Comparison of ENCODE assay signal across 8 cellular contexts in genomic region chr11:45233121-45233803, GRCh38. TPM values are rescaled to one million over a fixed set of nuclear protein-coding genes. Genes with fewer than 3 reads are reported as not detected.
DNase-seq lines count a peak whose midpoint lies in the region; ATAC-seq and TF ChIP-seq lines count a peak whose summit lies in the region.

No MANE protein-coding gene starts in this region.

- H3K4me1 Mint-ChIP-seq in endothelial cell (ENCODE audit: unreplicated experiment) (peaks cover 16% of the 10 kb centered on the region), naive B cell (peaks cover 0 to 5% (median 3%) of the 10 kb centered on the region in 3 donors)
- no peaks in the 10 kb centered on the region for H3K4me1 Mint-ChIP-seq in stimulated activated effector memory CD8-positive, alpha-beta T cell treated with anti-CD3 and anti-CD28 coated beads, Interleukin-12 subunit alpha, Interleukin-12 subunit beta, amount 100 ng/mL, for 72 hours

- H3K36me3 Mint-ChIP-seq in endothelial cell (ENCODE audit: low read depth, unreplicated experiment) (no peaks in the 10 kb centered on the region), naive B cell (peaks cover 0 to 4% of the 10 kb centered on the region in 2 donors)
- H3K36me3 Mint-ChIP-seq in stimulated activated effector memory CD8-positive, alpha-beta T cell treated with anti-CD3 and anti-CD28 coated beads, Interleukin-12 subunit alpha, Interleukin-12 subunit beta, amount 100 ng/mL, for 72 hours = no peaks in the 10 kb centered on the region

- POLR2A ChIA-PET in GM10248 (lab: Yijun Ruan, JAX) = interaction anchor here (0.6 kb wide), 1 partner anchor 15 kb away, joined by 3 read pairs; no protein-coding TSS in a partner anchor

- peak; percentile 40 to 47 for ATAC-seq in naive B cell (ENCODE audit: low read depth in 2 of 2)
- ATAC-seq in stimulated activated effector memory CD8-positive, alpha-beta T cell treated with anti-CD3 and anti-CD28 coated beads, Interleukin-12 subunit alpha, Interleukin-12 subunit beta, amount 100 ng/mL, for 72 hours = peak; percentile 75
- no peak for ATAC-seq in HG03469 (IDR thresholded peaks at IDR 0.05; ENCODE audit: unreplicated experiment)

- CTCF ChIA-PET in GM10248 (lab: Yijun Ruan, JAX) = interaction anchor here (1.1 to 5.0 kb wide), 12 partner anchors 9 to 162 kb away, joined by 3 to 39 read pairs (median 5); no protein-coding TSS in a partner anchor

- DNase-seq in GM10248 (ENCODE audit: extremely low spot score) (peak; percentile 86), HFF-Myc (ENCODE audit: extremely low read depth, low read depth) (peak; percentile 22), NCI-H774 (lab: John Stamatoyannopoulos, UW) (peak; percentile 19), endothelial cell (ENCODE audit: low spot score) (peak; percentile 87), naive B cell (no peak)
- peak; percentile 82 for DNase-seq in activated CD8-positive, alpha-beta memory T cell treated with anti-CD3 and anti-CD28 coated beads for 24 hours
- peak; percentile 69 to 85 for DNase-seq in stimulated activated effector memory CD8-positive, alpha-beta T cell treated with anti-CD3 and anti-CD28 coated beads, Interleukin-12 subunit alpha, Interleukin-12 subunit beta, amount 100 ng/mL, for 72 hours (ENCODE audit: low spot score in 2 of 2)

- TF ChIP-seq CTCF in GM10248 (IDR thresholded peaks at IDR 0.05; ENCODE audit: control extremely low read depth, extremely low read depth, low read depth, missing control alignments) (peak; percentile 85), HFF-Myc (IDR thresholded peaks at IDR 0.05; ENCODE audit: low read depth, low read length, missing control alignments) (peak; percentile 90), endothelial cell (IDR thresholded peaks at IDR 0.05; ENCODE audit: unreplicated experiment) (peak; percentile 82)

- H3K4me3 ChIP-seq in HFF-Myc (replicated peaks; ENCODE audit: low read depth, low read length) = no peak overlapping the region

- H3K27me3 Mint-ChIP-seq in endothelial cell (ENCODE audit: unreplicated experiment) = peaks cover 13% of the 10 kb centered on the region
- H3K27me3 Mint-ChIP-seq in naive B cell = peaks cover 8 to 16% (median 16%) of the 10 kb centered on the region in 3 donors

- H3K27ac Mint-ChIP-seq in endothelial cell (ENCODE audit: unreplicated experiment) (no peak overlapping the region), naive B cell (no peak overlapping the region)
- no peak overlapping the region for H3K27ac Mint-ChIP-seq in stimulated activated effector memory CD8-positive, alpha-beta T cell treated with anti-CD3 and anti-CD28 coated beads, Interleukin-12 subunit alpha, Interleukin-12 subunit beta, amount 100 ng/mL, for 72 hours

- no peak overlapping the region for H3K4me3 Mint-ChIP-seq in endothelial cell (ENCODE audit: unreplicated experiment)
- H3K4me3 Mint-ChIP-seq in naive B cell = no peak overlapping the region
- no peak overlapping the region for H3K4me3 Mint-ChIP-seq in stimulated activated effector memory CD8-positive, alpha-beta T cell treated with anti-CD3 and anti-CD28 coated beads, Interleukin-12 subunit alpha, Interleukin-12 subunit beta, amount 100 ng/mL, for 72 hours

- H3K9me3 Mint-ChIP-seq in endothelial cell (ENCODE audit: unreplicated experiment) (no peaks in the 10 kb centered on the region), naive B cell (peaks cover 0 to 4% (median 0%) of the 10 kb centered on the region in 7 donors)
- no peaks in the 10 kb centered on the region for H3K9me3 Mint-ChIP-seq in stimulated activated effector memory CD8-positive, alpha-beta T cell treated with anti-CD3 and anti-CD28 coated beads, Interleukin-12 subunit alpha, Interleukin-12 subunit beta, amount 100 ng/mL, for 72 hours

RNA-seq across cellular contexts. Expression of gene SYT13, which starts 52.9 kb away (rescaled TPM):
- total RNA-seq in endothelial cell (ENCODE audit: unreplicated experiment) = 1.4 TPM
- polyA plus RNA-seq in naive B cell (ENCODE audit: low read depth in 6 of 6) = not detected
